ENCODE assay signal across 11 cellular contexts in the genomic region with DNA sequence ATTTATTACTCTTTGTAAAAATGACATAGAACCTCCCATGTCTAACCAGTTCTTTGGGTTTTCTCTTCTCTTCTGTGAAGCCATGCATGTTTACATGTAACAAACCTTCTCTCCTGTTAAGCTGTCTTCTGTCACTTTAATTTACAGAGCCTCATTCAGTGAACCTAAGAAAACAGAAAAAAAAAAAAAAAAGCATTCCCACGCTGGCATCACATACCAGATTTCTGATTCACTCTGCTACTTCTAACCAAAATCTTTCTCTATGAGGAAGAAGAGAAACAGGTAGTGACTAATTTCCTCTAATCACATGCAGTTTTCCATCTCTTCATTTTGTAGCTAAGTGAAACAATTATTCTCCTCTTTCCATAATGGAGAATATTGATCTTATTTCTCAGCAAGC.
DNase-seq lines count a peak whose midpoint lies in the region; ATAC-seq and TF ChIP-seq lines count a peak whose summit lies in the region.
"Had no signal": no experiment of that assay in that cellular context is flagged by ENCODE, and none has a peak within 500 bp of the region (broad histone marks: within the 10 kb centered on the region; RNA-seq: fewer than 3 reads in every experiment).

No MANE protein-coding gene starts in this region.

- H2AFZ ChIP-seq in GM23338: no peak overlapping the region

- no peaks in the 10 kb centered on the region for H3K36me3 ChIP-seq in GM23338 (ENCODE audit: insufficient read depth)
- H3K36me3 ChIP-seq: cardiac muscle cell, transverse colon had no signal

- no peak overlapping the region; the same call in 2 of the 3 replicates for H3K4me3 Mint-ChIP-seq in GM23338

- no peak overlapping the region for H3K27ac ChIP-seq in GM23338 (ENCODE audit: low read depth)
- H3K27ac ChIP-seq: cardiac muscle cell, transverse colon had no signal

- peaks cover 8% of the 10 kb centered on the region; the same call in 1 of the 2 replicates for H3K4me1 ChIP-seq in GM23338 (ENCODE audit: insufficient read depth)

- peaks cover 18% of the 10 kb centered on the region for H3K9me3 Mint-ChIP-seq in GM23338

- no peaks in the 10 kb centered on the region for H3F3A ChIP-seq in GM23338 (replicated peaks; ENCODE audit: low read depth)

- DNase-seq in GM23338 (ENCODE audit: low spot score): peak; percentile 4
- peak; percentile 75 for DNase-seq in fibroblast of mammary gland (ENCODE audit: low read depth)
- peak; percentile 48 for DNase-seq in renal cortical epithelial cell (ENCODE audit: low read depth)
- DNase-seq in NCI-H128 (lab: John Stamatoyannopoulos, UW; ENCODE audit: unreplicated experiment): no peak
- no peak for DNase-seq in globus pallidus (ENCODE audit: low spot score)
- DNase-seq: activated T-cell treated with anti-CD3 and anti-CD28 coated beads for 4 hours, transverse colon had no signal

- H3K4me2 ChIP-seq in GM23338: no peak overlapping the region

- H3K27me3 Mint-ChIP-seq in GM23338 (ENCODE audit: insufficient read depth, low read depth, poor library complexity): no peaks in the 10 kb centered on the region

- no peaks in the 10 kb centered on the region for H3K79me2 ChIP-seq in GM23338 (replicated peaks; ENCODE audit: insufficient read depth)

- no peak overlapping the region for H3K4me3 ChIP-seq in GM23338
- H3K4me3 ChIP-seq in fibroblast of mammary gland (ENCODE audit: control insufficient read depth, low read depth, low read length): no peak overlapping the region
- H3K4me3 ChIP-seq: cardiac muscle cell, transverse colon had no signal

- peak overlapping the region; percentile 16; the same call in 1 of the 2 replicates for H3K27ac Mint-ChIP-seq in GM23338

- no peaks in the 10 kb centered on the region for H4K20me1 ChIP-seq in GM23338 (replicated peaks; ENCODE audit: insufficient read depth)

- ATAC-seq in GM23338: no peak
- ATAC-seq in SK-N-SH treated with all-trans-retinoic acid at 6 μM for 48 hours: peak; percentile 49; the same call in 1 of the 3 replicates
- no peak for ATAC-seq in GM19467 (IDR thresholded peaks at IDR 0.05; ENCODE audit: unreplicated experiment)
- ATAC-seq in GM19351 (IDR thresholded peaks at IDR 0.05; ENCODE audit: unreplicated experiment): no peak

- no peak for TF ChIP-seq CTCF in GM23338 (conservative IDR thresholded peaks at IDR 0.05; ENCODE audit: low read depth in 2 of 2)
- no peak for TF ChIP-seq CTCF in fibroblast of mammary gland (conservative IDR thresholded peaks at IDR 0.05; ENCODE audit: control insufficient read depth, insufficient read depth, low read depth, low read length)

- H3K9me2 ChIP-seq in GM23338 (ENCODE audit: insufficient read depth): no peaks in the 10 kb centered on the region

- H3K4me1 Mint-ChIP-seq in GM23338: peaks cover 26% of the 10 kb centered on the region

- H3K36me3 Mint-ChIP-seq in GM23338 (ENCODE audit: low read depth): peaks cover 21% of the 10 kb centered on the region

- no peaks in the 10 kb centered on the region for H3K27me3 ChIP-seq in GM23338 (ENCODE audit: insufficient read depth)
- H3K27me3 ChIP-seq: cardiac muscle cell, transverse colon had no signal

TF ChIP-seq in GM23338, 12 proteins besides CTCF, POLR2A, EP300 and RAD21 (continues in another document):
- TF ChIP-seq CREB1 (CRISPR knock-in tag; IDR thresholded peaks at IDR 0.05; ENCODE audit: low read depth) (no peak), STAT1 (IDR thresholded peaks at IDR 0.05; ENCODE audit: unreplicated experiment) (no peak), ZNF114 (CRISPR knock-in tag; IDR thresholded peaks at IDR 0.05) (no peak)
- TF ChIP-seq, protein P1, sequence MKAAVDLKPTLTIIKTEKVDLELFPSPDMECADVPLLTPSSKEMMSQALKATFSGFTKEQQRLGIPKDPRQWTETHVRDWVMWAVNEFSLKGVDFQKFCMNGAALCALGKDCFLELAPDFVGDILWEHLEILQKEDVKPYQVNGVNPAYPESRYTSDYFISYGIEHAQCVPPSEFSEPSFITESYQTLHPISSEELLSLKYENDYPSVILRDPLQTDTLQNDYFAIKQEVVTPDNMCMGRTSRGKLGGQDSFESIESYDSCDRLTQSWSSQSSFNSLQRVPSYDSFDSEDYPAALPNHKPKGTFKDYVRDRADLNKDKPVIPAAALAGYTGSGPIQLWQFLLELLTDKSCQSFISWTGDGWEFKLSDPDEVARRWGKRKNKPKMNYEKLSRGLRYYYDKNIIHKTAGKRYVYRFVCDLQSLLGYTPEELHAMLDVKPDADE (IDR thresholded peaks at IDR 0.05): no peak

TF ChIP-seq in SK-N-SH treated with all-trans-retinoic acid at 6 μM for 48 hours, 23 proteins besides CTCF, POLR2A, EP300 and RAD21:
- TF ChIP-seq TCF4 (CRISPR knock-in tag; IDR thresholded peaks at IDR 0.05; ENCODE audit: borderline replicate concordance): no peak

Comparison
In these comparisons a context has a peak if more than half of its experiments do, and no peak if none do; other contexts are left out.
1. DNase-seq: peak in GM23338 (single experiment), fibroblast of mammary gland (single experiment) and renal cortical epithelial cell (single experiment); none in NCI-H128 (single experiment) and globus pallidus (single experiment).